Comparison of ENCODE assay signal across 12 cellular contexts in the genomic region with DNA sequence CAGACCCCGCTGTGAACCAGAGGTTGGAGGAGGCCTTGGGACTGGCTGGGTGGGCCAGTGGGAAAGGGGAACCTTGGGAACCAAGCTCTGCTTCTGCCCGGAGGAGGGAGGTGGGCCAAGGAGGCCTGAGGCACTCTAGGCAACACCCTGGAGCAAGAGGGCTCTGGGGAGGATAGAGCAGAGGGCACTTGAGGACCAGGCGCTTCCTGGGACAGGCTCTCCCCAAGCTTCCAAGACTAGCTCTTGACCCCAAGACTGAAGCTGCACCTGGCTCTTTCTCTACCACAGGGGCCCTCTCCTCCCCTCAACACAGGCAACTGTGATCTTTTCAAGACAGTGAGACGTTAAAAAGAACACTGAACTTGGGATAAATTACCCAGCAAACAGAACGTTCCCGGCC. TPM values are rescaled to one million over a fixed set of nuclear protein-coding genes. Genes with fewer than 3 reads are reported as not detected.
A peak's percentile ranks its signal among the peaks of the same experiment; 100 is the strongest.
DNase-seq lines count a peak whose midpoint lies in the region; ATAC-seq and TF ChIP-seq lines count a peak whose summit lies in the region.
"Had no signal": no experiment of that assay in that cellular context is flagged by ENCODE, and none has a peak within 500 bp of the region (broad histone marks: within the 10 kb centered on the region; RNA-seq: fewer than 3 reads in every experiment).

No MANE protein-coding gene starts in this region.

- DNase-seq in CD14-positive monocyte (ENCODE audit: low spot score), result no peak
- DNase-seq in HL-60 (ENCODE audit: low read depth in 1 of 2, low spot score in 1 of 2), result no peak
- no peak for DNase-seq in coronary artery (ENCODE audit: low spot score)
- no peak for DNase-seq in medulla oblongata (ENCODE audit: extremely low spot score)
- DNase-seq in SK-N-DZ (ENCODE audit: low spot score), result no peak
- no peak for DNase-seq in SIG-M5 treated with dmso at 0.1 percent for 504 hours (lab: John Stamatoyannopoulos, UW; ENCODE audit: unreplicated experiment)
- DNase-seq: DMS 273 treated with DMSO at 0.1 percent for 48 hours, NCI-H1092, NCI-H524 had no signal

- H3K4me1 Mint-ChIP-seq in CD14-positive monocyte, result peaks cover 54% of the 10 kb centered on the region

- intact Hi-C loops in CD14-positive monocyte (cut with micrococcal nuclease), result loop anchor here in 1 of 2 donors (5.0 kb wide), 1 partner anchor 37 kb away; no protein-coding TSS in a partner anchor

- no peak for TF ChIP-seq CTCF in CD14-positive monocyte (IDR thresholded peaks at IDR 0.05)
- TF ChIP-seq CTCF in HL-60 (IDR thresholded peaks at IDR 0.05; ENCODE audit: insufficient read depth, low read length), result no peak
- no peak for TF ChIP-seq CTCF in coronary artery (IDR thresholded peaks at IDR 0.05)
- TF ChIP-seq CTCF in neutrophil (IDR thresholded peaks at IDR 0.05), result no peak

- ATAC-seq in HG03135 (IDR thresholded peaks at IDR 0.05; ENCODE audit: unreplicated experiment), result no peak

- no peaks in the 10 kb centered on the region for H3K9me3 ChIP-seq in neutrophil
- H3K9me3 ChIP-seq: body of pancreas had no signal

- peaks cover 0 to 2% (median 0%) of the 10 kb centered on the region in 7 donors for H3K9me3 Mint-ChIP-seq in CD14-positive monocyte

- H3K36me3 Mint-ChIP-seq in CD14-positive monocyte, result peaks cover 71 to 99% of the 10 kb centered on the region in 2 donors

- no peaks in the 10 kb centered on the region for H3K27me3 ChIP-seq in HL-60 (ENCODE audit: insufficient read depth, poor library complexity, severe bottlenecking)
- H3K27me3 ChIP-seq in neutrophil, result no peaks in the 10 kb centered on the region
- H3K27me3 ChIP-seq: body of pancreas had no signal

- no peaks in the 10 kb centered on the region for H3K27me3 Mint-ChIP-seq in CD14-positive monocyte (ENCODE audit: low read depth in 3 of 3)

- no peak overlapping the region for H3K4me3 Mint-ChIP-seq in CD14-positive monocyte

- peak overlapping the region; percentile 76 to 90 (median 87) for H3K27ac Mint-ChIP-seq in CD14-positive monocyte

- H3K4me3 ChIP-seq in HL-60 (replicated peaks; ENCODE audit: insufficient read depth, low read length) (no peak overlapping the region), coronary artery (no peak overlapping the region), neutrophil (ENCODE audit: low read depth in 1 of 2, low read length in 1 of 2) (no peak overlapping the region)
- H3K4me3 ChIP-seq: body of pancreas had no signal

- peaks cover 100% of the 10 kb centered on the region for H3K36me3 ChIP-seq in neutrophil

- H3K4me1 ChIP-seq in neutrophil (ENCODE audit: control insufficient read depth in 1 of 2, insufficient read depth in 1 of 2, low read depth in 1 of 2, low read length in 1 of 2), result peaks cover 36 to 40% of the 10 kb centered on the region in 2 experiments

- H3K27ac ChIP-seq in HL-60 (replicated peaks) (peak overlapping the region; percentile 69), coronary artery (peak overlapping the region; percentile 30 to 70), neutrophil (peak overlapping the region; percentile 97)

RNA-seq across cellular contexts. Expression of gene TKT, which starts 20.3 kb away (rescaled TPM):
- polyA plus RNA-seq in CD14-positive monocyte, result 100 to 1,000 TPM; 562 to 582 TPM
- 333 and 379 TPM in 2 replicates for polyA plus RNA-seq in SK-N-DZ (2014; cell fraction: cytosol; rRNA removed)
- polyA plus RNA-seq in SK-N-DZ (2014; cell fraction: nucleus; rRNA removed), result 196 and 246 TPM in 2 replicates
